ENCODE assay signal across 28 cellular contexts in the genomic region with DNA sequence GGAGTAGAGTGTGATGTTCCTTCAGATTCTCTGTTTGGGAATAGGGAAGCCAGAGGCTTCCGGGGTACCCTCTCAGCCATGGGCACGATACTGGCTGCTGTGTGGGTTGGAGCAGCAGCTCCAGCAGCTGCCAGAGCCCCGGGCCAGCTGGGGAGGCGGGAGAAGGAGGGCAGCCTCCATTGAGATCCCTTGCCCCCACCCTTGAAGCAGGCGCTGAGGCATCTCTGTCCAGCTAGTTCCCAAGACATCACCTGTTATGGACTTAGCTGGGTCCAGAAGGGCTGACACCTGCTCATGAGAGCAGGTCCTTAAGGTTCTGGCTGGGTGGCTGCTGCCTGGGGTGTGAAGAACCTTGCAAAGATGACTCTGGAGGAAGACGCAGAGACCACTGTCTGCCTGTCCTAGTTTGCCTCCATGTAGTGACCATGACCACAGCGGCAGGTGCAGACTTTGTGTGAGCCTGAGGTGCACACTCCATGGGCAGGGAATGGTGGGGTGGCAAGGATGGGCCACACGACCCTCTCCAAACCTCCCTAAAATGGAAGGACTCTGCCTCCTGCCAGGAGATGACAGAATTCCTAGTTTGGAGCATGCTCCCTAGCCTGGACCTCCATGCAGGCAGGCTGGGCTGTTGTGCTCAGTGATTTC.
"Had no signal": no experiment of that assay in that cellular context is flagged by ENCODE, and none has a peak within 500 bp of the region (broad histone marks: within the 10 kb centered on the region; RNA-seq: fewer than 3 reads in every experiment).

No MANE protein-coding gene starts in this region.

- H3K27me3 ChIP-seq: ascending aorta, cardiac muscle cell had no signal

- H3K4me3 ChIP-seq: ascending aorta, breast epithelium, cardiac muscle cell, coronary artery, dorsolateral prefrontal cortex had no signal

- ATAC-seq: activated CD4-positive, alpha-beta T cell treated with anti-CD3 and anti-CD28 coated beads for 36 hours; activated CD8-positive, alpha-beta memory T cell treated with anti-CD3 and anti-CD28 coated beads, Interleukin-2, amount 10 ng/mL, durations not matched to agents 7 days and 5 days; activated CD8-positive, alpha-beta T cell treated with anti-CD3 and anti-CD28 coated beads, Interleukin-2, amount 10 ng/mL, durations not matched to agents 7 days and 5 days; esophagus mucosa; T-helper 17 cell had no signal

- DNase-seq: activated CD4-positive, alpha-beta memory T cell treated with anti-CD3 and anti-CD28 coated beads for 36 hours; activated CD4-positive, alpha-beta T cell treated with anti-CD3 and anti-CD28 coated beads for 36 hours; activated CD4-positive, alpha-beta T cell treated with anti-CD3 and anti-CD28 coated beads, Interleukin-2, amount 10 ng/mL, durations not matched to agents 24 days and 14 days; activated CD4-positive, CD25-positive, alpha-beta regulatory T cell; activated CD4-positive, CD25-positive, alpha-beta regulatory T cell treated with anti-CD3 and anti-CD28 coated beads, Interleukin-2, amount 50 U/mL, for 72 hours; activated CD8-positive, alpha-beta memory T cell treated with anti-CD3 and anti-CD28 coated beads, Interleukin-2, amount 10 ng/mL, durations not matched to agents 7 days and 5 days; activated CD8-positive, alpha-beta memory T cell treated with anti-CD3 and anti-CD28 coated beads, Interleukin-2, amount 50 U/mL, for 4 hours; activated CD8-positive, alpha-beta T cell treated with anti-CD3 and anti-CD28 coated beads, Interleukin-2, amount 10 ng/mL, durations not matched to agents 7 days and 5 days; activated gamma-delta T cell treated with Interleukin-2 at 50 U/mL for 16 hours; activated naive CD4-positive, alpha-beta T cell treated with anti-CD3 and anti-CD28 coated beads, Interleukin-2, amount 50 U/mL, for 16 hours; activated naive CD4-positive, alpha-beta T cell treated with Interleukin-2 at 50 U/mL for 16 hours; activated T-cell treated with anti-CD3 and anti-CD28 coated beads, Interleukin-2, amount 50 U/mL, for 1 hour; activated T-cell treated with anti-CD3 and anti-CD28 coated beads, Interleukin-2, amount 50 U/mL, for 48 hours; central memory CD4-positive, alpha-beta T cell; cerebellar nuclear complex; effector memory CD4-positive, alpha-beta T cell; endodermal cell; foreskin fibroblast; T-helper 1 cell; T-helper 17 cell; T1000 had no signal

- H3K4me1 ChIP-seq: ascending aorta, breast epithelium had no signal

- FAIRE-seq: frontal cortex had no signal

- H3K9me3 ChIP-seq: ascending aorta, breast epithelium had no signal

- H3K27ac ChIP-seq: ascending aorta, breast epithelium, cardiac muscle cell, coronary artery, dorsolateral prefrontal cortex had no signal

- H3K36me3 ChIP-seq: ascending aorta, breast epithelium, cardiac muscle cell had no signal
